ENCODE assay signal across 20 cellular contexts in the genomic region with DNA sequence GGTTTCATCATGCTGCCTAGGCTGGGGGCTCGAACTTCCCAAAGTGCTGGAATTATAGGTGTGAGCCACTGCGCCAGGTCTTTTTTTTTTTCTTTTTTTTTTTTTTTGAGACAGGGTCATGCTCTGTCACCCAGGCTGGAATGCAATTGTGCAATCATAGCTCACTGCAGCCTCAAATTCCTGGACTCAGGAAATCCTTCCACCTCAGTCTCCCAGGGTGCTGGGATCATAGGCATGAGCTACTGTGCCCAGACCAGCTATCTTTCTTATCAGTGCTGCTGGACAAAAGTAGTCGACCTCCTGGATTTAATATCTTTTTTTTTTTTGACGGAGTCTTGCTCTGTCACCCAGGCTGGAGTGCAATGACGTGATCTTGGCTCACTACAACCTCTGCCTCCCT.
DNase-seq lines count a peak whose midpoint lies in the region; ATAC-seq, FAIRE-seq and TF ChIP-seq lines count a peak whose summit lies in the region.
"Had no signal": no experiment of that assay in that cellular context is flagged by ENCODE, and none has a peak within 500 bp of the region (broad histone marks: within the 10 kb centered on the region; RNA-seq: fewer than 3 reads in every experiment).

No MANE protein-coding gene starts in this region.

- H3K4me3 ChIP-seq in fibroblast of pulmonary artery (replicated peaks; ENCODE audit: low read depth, low read length): no peak overlapping the region
- H3K4me3 ChIP-seq in small intestine (ENCODE audit: low read depth in 1 of 2, low read length in 2 of 2): no peak overlapping the region
- no peak overlapping the region for H3K4me3 ChIP-seq in CD8-positive, alpha-beta T cell (ENCODE audit: low read depth, low read length)
- H3K4me3 ChIP-seq: BLaER1, lower lobe of right lung, SJCRH30 had no signal

- no peaks in the 10 kb centered on the region for H3K27me3 Mint-ChIP-seq in CD8-positive, alpha-beta T cell (ENCODE audit: low read depth)

- FAIRE-seq in RCC 7860 (lab: Jason Lieb, UNC) (peak; percentile 79), small intestine (lab: Jason Lieb, UNC) (no peak)
- FAIRE-seq: colon, frontal cortex had no signal

- peaks cover 0 to 2% of the 10 kb centered on the region in 2 donors for H3K4me1 ChIP-seq in small intestine (ENCODE audit: control insufficient read depth in 2 of 2, insufficient read depth in 1 of 2, low read depth in 1 of 2, low read length in 1 of 2)
- H3K4me1 ChIP-seq in CD8-positive, alpha-beta T cell (ENCODE audit: insufficient read depth, low read length): no peaks in the 10 kb centered on the region
- H3K4me1 ChIP-seq: BLaER1, lower lobe of right lung, SJCRH30 had no signal

- DNase-seq in GM04504 (ENCODE audit: low read depth) (peak; percentile 9), RCC 7860 (ENCODE audit: low spot score) (peak; percentile 87), fibroblast of pulmonary artery (ENCODE audit: low read depth) (peak; percentile 36), small intestine (peak; percentile 43), GM19240 (ENCODE audit: insufficient read length, low spot score) (no peak)
- DNase-seq in activated CD4-positive, alpha-beta T cell treated with anti-CD3 and anti-CD28 coated beads for 4 hours: no peak
- no peak for DNase-seq in CD8-positive, alpha-beta T cell
- DNase-seq: activated gamma-delta T cell; anterior cingulate cortex; DMS153; lower lobe of right lung; NCI-H1048; NCI-H2081 treated with DMSO at 0.1 percent for 48 hours; NCI-H524; SJCRH30; stimulated activated CD4-positive, alpha-beta T cell treated with anti-CD3 and anti-CD28 coated beads, Interleukin-4, amount 100 ng/mL, for 4 hours; stimulated activated CD8-positive, alpha-beta memory T cell treated with anti-CD3 and anti-CD28 coated beads, Interleukin-4, amount 100 ng/mL, for 48 hours had no signal

- H3K36me3 Mint-ChIP-seq in CD8-positive, alpha-beta T cell: peaks cover 12% of the 10 kb centered on the region

- H3K4me1 Mint-ChIP-seq in CD8-positive, alpha-beta T cell (ENCODE audit: low read depth): no peaks in the 10 kb centered on the region

- peaks cover 0 to 2% of the 10 kb centered on the region in 2 donors for H3K36me3 ChIP-seq in small intestine (ENCODE audit: control insufficient read depth in 2 of 2, insufficient read depth in 2 of 2, low read length in 2 of 2)
- no peaks in the 10 kb centered on the region for H3K36me3 ChIP-seq in CD8-positive, alpha-beta T cell (ENCODE audit: insufficient read depth, low read length)
- H3K36me3 ChIP-seq: BLaER1, lower lobe of right lung, SJCRH30 had no signal

- H3K9me3 ChIP-seq in small intestine (ENCODE audit: control insufficient read depth, low read depth): no peaks in the 10 kb centered on the region
- no peaks in the 10 kb centered on the region for H3K9me3 ChIP-seq in CD8-positive, alpha-beta T cell (ENCODE audit: low read length)
- H3K9me3 ChIP-seq: lower lobe of right lung had no signal

- TF ChIP-seq CTCF in fibroblast of pulmonary artery (IDR thresholded peaks at IDR 0.05; ENCODE audit: low read length, missing control alignments): no peak
- no peak for TF ChIP-seq CTCF in CD8-positive, alpha-beta T cell (IDR thresholded peaks at IDR 0.05)

- H3K9me3 Mint-ChIP-seq in CD8-positive, alpha-beta T cell: peaks cover 9% of the 10 kb centered on the region

- no peak overlapping the region for H3K4me3 Mint-ChIP-seq in CD8-positive, alpha-beta T cell

- ATAC-seq in CD8-positive, alpha-beta T cell: no peak
- ATAC-seq: lower lobe of right lung had no signal

- POLR2A ChIA-PET in CD8-positive, alpha-beta T cell (lab: Charles Lee): no interaction called here

- H3K27ac Mint-ChIP-seq in CD8-positive, alpha-beta T cell: no peak overlapping the region

- peak overlapping the region; percentile 34 to 68 for H3K27ac ChIP-seq in small intestine (ENCODE audit: low read depth in 1 of 2, low read length in 1 of 2)
- H3K27ac ChIP-seq in CD8-positive, alpha-beta T cell (ENCODE audit: low read depth, low read length): no peak overlapping the region
- H3K27ac ChIP-seq: BLaER1, lower lobe of right lung, SJCRH30 had no signal

- CTCF ChIA-PET in CD8-positive, alpha-beta T cell (lab: Charles Lee): no interaction called here

- intact Hi-C loops in CD8-positive, alpha-beta T cell (cut with DNase I, micrococcal nuclease): no loop called here

- H3K27me3 ChIP-seq in small intestine (ENCODE audit: control insufficient read depth in 2 of 2, insufficient read depth in 2 of 2, low read length in 2 of 2): no peaks in the 10 kb centered on the region
- H3K27me3 ChIP-seq in CD8-positive, alpha-beta T cell (ENCODE audit: insufficient read depth, low read length): no peaks in the 10 kb centered on the region
- H3K27me3 ChIP-seq: BLaER1, SJCRH30 had no signal

- WGBS in small intestine, 3 donors: 78 to 89% (median 81%) methylated on average over 5 of the region's 5 CpGs

Comparison
In these comparisons a context has a peak if more than half of its experiments do, and no peak if none do; other contexts are left out.
1. DNase-seq: peak in GM04504 (single experiment), RCC 7860 (single experiment), fibroblast of pulmonary artery (single experiment) and small intestine (single experiment); none in GM19240 (single experiment), activated CD4-positive, alpha-beta T cell treated with anti-CD3 and anti-CD28 coated beads for 4 hours (0 of 2) and CD8-positive, alpha-beta T cell (0 of 7).